12 cellular contexts compared by ENCODE assay signal in genomic region chr1:53715478-53715877, GRCh38. TPM values are rescaled to one million over a fixed set of nuclear protein-coding genes. Genes with fewer than 3 reads are reported as not detected.
A peak's percentile ranks its signal among the peaks of the same experiment; 100 is the strongest.
DNase-seq lines count a peak whose midpoint lies in the region; ATAC-seq, FAIRE-seq and TF ChIP-seq lines count a peak whose summit lies in the region.
"Had no signal": no experiment of that assay in that cellular context is flagged by ENCODE, and none has a peak within 500 bp of the region (broad histone marks: within the 10 kb centered on the region; RNA-seq: fewer than 3 reads in every experiment).

No MANE protein-coding gene starts in this region.

- intact Hi-C loops in endothelial cell of umbilical vein (cut with micrococcal nuclease) = loop anchor here (1.0 kb wide), 1 partner anchor 39 kb away; no protein-coding TSS in a partner anchor

- ATAC-seq in stimulated activated naive CD8-positive, alpha-beta T cell treated with anti-CD3 and anti-CD28 coated beads, Interleukin-15, Interleukin-2, amounts not matched to agents 100 U/mL and 50 U/mL, for 24 hours = peak; percentile 50
- ATAC-seq in stimulated activated naive CD8-positive, alpha-beta T cell treated with anti-CD3 and anti-CD28 coated beads, Interleukin-15, amount 100 ng/mL, for 72 hours = no peak
- ATAC-seq in GM21515 (IDR thresholded peaks at IDR 0.05; ENCODE audit: unreplicated experiment) (no peak), HG03108 (IDR thresholded peaks at IDR 0.05; ENCODE audit: unreplicated experiment) (no peak)
- no peak for ATAC-seq in naive thymus-derived CD8-positive, alpha-beta T cell

- dilution Hi-C loops in endothelial cell of umbilical vein (cut with MboI; ENCODE audit: extremely low pct_ligation_motif_present, low sequenced_read_pairs) = no loop called here

- H3K9ac ChIP-seq in NT2/D1 (ENCODE audit: insufficient read length, low read depth) (no peak overlapping the region), endothelial cell of umbilical vein (replicated peaks; ENCODE audit: extremely low read depth, insufficient read depth, low read length) (no peak overlapping the region)

- peaks cover 7% of the 10 kb centered on the region for H3K4me1 ChIP-seq in NT2/D1 (ENCODE audit: insufficient read depth, insufficient read length)
- H3K4me1 ChIP-seq in endothelial cell of umbilical vein (ENCODE audit: control insufficient read depth, extremely low read depth, insufficient read depth, low read length) = no peaks in the 10 kb centered on the region

- H3K27me3 Mint-ChIP-seq in stimulated activated naive CD8-positive, alpha-beta T cell treated with anti-CD3 and anti-CD28 coated beads, Interleukin-15, amount 100 ng/mL, for 72 hours = peaks cover 6% of the 10 kb centered on the region
- H3K27me3 Mint-ChIP-seq in naive thymus-derived CD8-positive, alpha-beta T cell = peaks cover 2 to 25% (median 9%) of the 10 kb centered on the region in 5 donors

- no peaks in the 10 kb centered on the region for H3K9me1 ChIP-seq in endothelial cell of umbilical vein (replicated peaks; ENCODE audit: control insufficient read depth, extremely low read depth, insufficient read depth, low read length)

- H3K27me3 ChIP-seq in NT2/D1 (ENCODE audit: insufficient read depth, insufficient read length) = no peaks in the 10 kb centered on the region
- peaks cover 0 to 9% of the 10 kb centered on the region in 2 experiments for H3K27me3 ChIP-seq in endothelial cell of umbilical vein (ENCODE audit: control insufficient read depth in 2 of 2, insufficient read depth in 2 of 2, low read length in 2 of 2)

- no peak overlapping the region for H3K27ac Mint-ChIP-seq in stimulated activated naive CD8-positive, alpha-beta T cell treated with anti-CD3 and anti-CD28 coated beads, Interleukin-15, amount 100 ng/mL, for 72 hours
- no peak overlapping the region for H3K27ac Mint-ChIP-seq in naive thymus-derived CD8-positive, alpha-beta T cell

- H3K27ac ChIP-seq in endothelial cell of umbilical vein (ENCODE audit: insufficient read depth, low read depth, low read length) = no peak overlapping the region

- peak; percentile 51 to 86 for TF ChIP-seq CTCF in endothelial cell of umbilical vein (IDR thresholded peaks at IDR 0.05; ENCODE audit: extremely low read depth in 1 of 2, insufficient read depth in 1 of 2, low read depth in 1 of 2, low read length in 2 of 2)

- CTCF ChIA-PET in endothelial cell of umbilical vein (lab: Charles Lee) = interaction anchor here (0.5 to 1.9 kb wide), 40 partner anchors 10 to 1095 kb away, joined by 3 to 34 read pairs (median 4); partner anchors contain the start of genes IFT25 and LRRC42

- peaks cover 0 to 5% of the 10 kb centered on the region in 2 donors for H3K9me3 Mint-ChIP-seq in stimulated activated naive CD8-positive, alpha-beta T cell treated with anti-CD3 and anti-CD28 coated beads, Interleukin-15, amount 100 ng/mL, for 72 hours
- peaks cover 0 to 8% (median 0%) of the 10 kb centered on the region in 9 donors for H3K9me3 Mint-ChIP-seq in naive thymus-derived CD8-positive, alpha-beta T cell

- H3K36me3 ChIP-seq in NT2/D1 (ENCODE audit: insufficient read depth, insufficient read length, low read length) (no peaks in the 10 kb centered on the region), endothelial cell of umbilical vein (ENCODE audit: control insufficient read depth in 2 of 2, extremely low read depth in 1 of 2, insufficient read depth in 2 of 2, low read length in 2 of 2) (no peaks in the 10 kb centered on the region)

- TF ChIP-seq POLR2A in endothelial cell of umbilical vein (IDR thresholded peaks at IDR 0.05; ENCODE audit: low read depth, low read length) = no peak

- FAIRE-seq in endothelial cell of umbilical vein (lab: Jason Lieb, UNC) (peak; percentile 50), urothelium cell line (lab: Jason Lieb, UNC) (peak; percentile 42)
- FAIRE-seq: endometrium had no signal

- POLR2A ChIA-PET in endothelial cell of umbilical vein (lab: Charles Lee) = no interaction called here
- POLR2A ChIA-PET in naive thymus-derived CD8-positive, alpha-beta T cell (lab: Charles Lee) = no interaction called here

- H3K9me3 ChIP-seq in NT2/D1 (ENCODE audit: insufficient read depth, low read length) = no peaks in the 10 kb centered on the region
- H3K9me3 ChIP-seq in endothelial cell of umbilical vein (replicated peaks; ENCODE audit: control insufficient read depth, insufficient read depth, low read length) = no peaks in the 10 kb centered on the region

- no peak overlapping the region for H3K4me3 Mint-ChIP-seq in stimulated activated naive CD8-positive, alpha-beta T cell treated with anti-CD3 and anti-CD28 coated beads, Interleukin-15, amount 100 ng/mL, for 72 hours
- no peak overlapping the region for H3K4me3 Mint-ChIP-seq in naive thymus-derived CD8-positive, alpha-beta T cell

- H4K20me1 ChIP-seq in endothelial cell of umbilical vein (replicated peaks; ENCODE audit: control insufficient read depth, extremely low read depth, insufficient read depth, low read length) = no peaks in the 10 kb centered on the region

- no peak overlapping the region for H3K4me2 ChIP-seq in endothelial cell of umbilical vein (ENCODE audit: insufficient read depth, low read length)

- no peak overlapping the region for H3K4me3 ChIP-seq in NT2/D1 (ENCODE audit: insufficient read length, low read depth)
- no peak overlapping the region for H3K4me3 ChIP-seq in endothelial cell of umbilical vein (replicated peaks in 1 of 3; ENCODE audit: insufficient read depth in 1 of 3, low read depth in 1 of 3, low read length in 3 of 3)

- no peaks in the 10 kb centered on the region for H3K4me1 Mint-ChIP-seq in stimulated activated naive CD8-positive, alpha-beta T cell treated with anti-CD3 and anti-CD28 coated beads, Interleukin-15, amount 100 ng/mL, for 72 hours
- H3K4me1 Mint-ChIP-seq in naive thymus-derived CD8-positive, alpha-beta T cell = no peaks in the 10 kb centered on the region

- H3K36me3 Mint-ChIP-seq in naive thymus-derived CD8-positive, alpha-beta T cell = no peaks in the 10 kb centered on the region

- no peaks in the 10 kb centered on the region for H3K79me2 ChIP-seq in endothelial cell of umbilical vein (ENCODE audit: control insufficient read depth, insufficient read depth, low read length)

- no peak overlapping the region for H2AFZ ChIP-seq in endothelial cell of umbilical vein (ENCODE audit: low read depth, low read length)

- peak; percentile 32 for DNase-seq in stimulated activated naive CD8-positive, alpha-beta T cell treated with anti-CD3 and anti-CD28 coated beads, Interleukin-15, Interleukin-2, amounts not matched to agents 100 U/mL and 50 U/mL, for 24 hours
- no peak for DNase-seq in stimulated activated naive CD8-positive, alpha-beta T cell treated with anti-CD3 and anti-CD28 coated beads, Interleukin-15, amount 100 ng/mL, for 72 hours
- peak; percentile 38 for DNase-seq in NT2/D1 (ENCODE audit: low read depth, low spot score)
- peak; percentile 30 for DNase-seq in endothelial cell of umbilical vein (ENCODE audit: low read depth, low spot score)
- DNase-seq in urothelium cell line (ENCODE audit: low spot score) = no peak
- no peak for DNase-seq in naive thymus-derived CD8-positive, alpha-beta T cell

- no TSS peak for BruUV-seq in endothelial cell of umbilical vein (replicated peaks; lab: Mats Ljungman, UMichigan)

TF ChIP-seq in endothelial cell of umbilical vein, 7 proteins besides CTCF, POLR2A, EP300 and RAD21:
- no peak for TF ChIP-seq MAX (IDR thresholded peaks at IDR 0.05; ENCODE audit: insufficient read depth, insufficient read length)
- TF ChIP-seq MYC (IDR thresholded peaks at IDR 0.05; ENCODE audit: low read depth, low read length) = no peak
- no peak for TF ChIP-seq GATA2 (IDR thresholded peaks at IDR 0.05; ENCODE audit: insufficient read depth, insufficient read length, low read depth, low read length)

RNA-seq across cellular contexts. Expression of gene GLIS1, which starts 23.5 kb away (rescaled TPM):
- total RNA-seq in endothelial cell of umbilical vein = not detected in 2 replicates
- polyA plus RNA-seq in endothelial cell of umbilical vein = 0.03 TPM in 1 of 2 replicates, not detected in the other
- polyA plus RNA-seq in endothelial cell of umbilical vein (2011; cell fraction: cytosol; rRNA removed) = not detected in 2 replicates
- polyA plus RNA-seq in endothelial cell of umbilical vein (2011; cell fraction: nucleus; rRNA removed) = not detected in 2 replicates
- polyA plus RNA-seq in endothelial cell of umbilical vein (2012) = 0.11 and 0.25 TPM in 2 replicates
- not detected in 2 replicates for polyA minus RNA-seq in endothelial cell of umbilical vein
- polyA minus RNA-seq in endothelial cell of umbilical vein (2011; cell fraction: cytosol; rRNA and poly(A)+ RNA removed) = not detected
- not detected in 2 replicates for polyA minus RNA-seq in endothelial cell of umbilical vein (2011; cell fraction: nucleus; rRNA and poly(A)+ RNA removed)
- not detected for total RNA-seq in naive thymus-derived CD8-positive, alpha-beta T cell
- not detected for polyA plus RNA-seq in naive thymus-derived CD8-positive, alpha-beta T cell
- total RNA-seq: pulmonary artery endothelial cell; T-helper 2 cell treated with Interferon-gamma antibody and Interleukin-4, amounts not matched to agents 100 ng/mL and 5 ng/mL, for 36 hours; temporal lobe had no signal

Comparison
In these comparisons a context has a peak if more than half of its experiments do, and no peak if none do; other contexts are left out.
1. DNase-seq: peak in stimulated activated naive CD8-positive, alpha-beta T cell treated with anti-CD3 and anti-CD28 coated beads, Interleukin-15, Interleukin-2, amounts not matched to agents 100 U/mL and 50 U/mL, for 24 hours (single experiment), NT2/D1 (single experiment) and endothelial cell of umbilical vein (single experiment); none in stimulated activated naive CD8-positive, alpha-beta T cell treated with anti-CD3 and anti-CD28 coated beads, Interleukin-15, amount 100 ng/mL, for 72 hours (0 of 2), urothelium cell line (single experiment) and naive thymus-derived CD8-positive, alpha-beta T cell (0 of 10).